8 cellular contexts compared by ENCODE assay signal in the genomic region with DNA sequence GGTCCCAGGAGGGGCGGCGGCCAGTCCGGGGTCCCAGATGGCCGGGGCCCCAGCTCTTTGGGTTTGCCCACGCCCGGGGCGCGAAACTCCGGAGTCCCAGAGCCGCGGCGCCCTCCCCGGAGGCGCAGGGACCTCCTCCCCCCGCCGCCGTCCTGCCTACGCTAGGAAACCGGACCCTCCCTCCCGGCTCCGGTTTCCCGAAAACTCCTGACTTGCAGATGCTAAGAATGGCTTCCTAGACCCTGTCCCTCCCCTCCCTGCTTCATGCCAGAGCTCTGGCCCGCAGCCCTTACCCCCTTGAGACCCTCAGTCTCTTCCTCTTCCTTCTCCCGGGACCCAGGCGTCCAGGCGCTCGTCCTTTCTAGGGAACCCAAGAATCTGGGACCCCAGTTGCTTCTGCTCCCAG. TPM values are rescaled to one million over a fixed set of nuclear protein-coding genes. Genes with fewer than 3 reads are reported as not detected.
DNase-seq lines count a peak whose midpoint lies in the region; ATAC-seq and TF ChIP-seq lines count a peak whose summit lies in the region.

No MANE protein-coding gene starts in this region.

- no peaks in the 10 kb centered on the region for H3K36me3 ChIP-seq in H7 (replicated peaks; ENCODE audit: control insufficient read depth, insufficient read depth, low read length)
- no peaks in the 10 kb centered on the region for H3K36me3 ChIP-seq in upper lobe of left lung

- DNase-seq in AG10803 (ENCODE audit: low read depth), result no peak
- DNase-seq in H7, result peak; percentile 88
- peak; percentile 84 for DNase-seq in left kidney (ENCODE audit: low read depth, low spot score)
- no peak for DNase-seq in upper lobe of left lung
- no peak for DNase-seq in DMS153 (lab: John Stamatoyannopoulos, UW)
- DNase-seq in amygdala (lab: John Stamatoyannopoulos, UW), result no peak
- no peak for DNase-seq in SK-N-DZ (ENCODE audit: low spot score)

- no peaks in the 10 kb centered on the region for H3K36me3 Mint-ChIP-seq in activated naive CD8-positive, alpha-beta T cell

- no peaks in the 10 kb centered on the region for H3K9me3 Mint-ChIP-seq in activated naive CD8-positive, alpha-beta T cell (ENCODE audit: low read depth)

- TF ChIP-seq CTCF in AG10803 (conservative IDR thresholded peaks at IDR 0.05; ENCODE audit: low read length) (no peak), upper lobe of left lung (IDR thresholded peaks at IDR 0.05) (no peak)

- peak overlapping the region; percentile 78 to 90 (median 85) for H3K27ac ChIP-seq in upper lobe of left lung

- no peak for TF ChIP-seq EP300 in upper lobe of left lung (IDR thresholded peaks at IDR 0.05)

- H3K4me1 ChIP-seq in upper lobe of left lung, result peaks cover 9 to 32% (median 24%) of the 10 kb centered on the region in 4 donors

- no peaks in the 10 kb centered on the region for H3K9me3 ChIP-seq in upper lobe of left lung

- H3K27ac Mint-ChIP-seq in activated naive CD8-positive, alpha-beta T cell, result no peak overlapping the region

- 2% methylated on average over 8 to 27 of the region's 27 CpGs for WGBS in upper lobe of left lung, 2 donors

- peak in 1 of 2 donors; percentile 6 for ATAC-seq in upper lobe of left lung (ENCODE audit: low FRiP score in 2 of 2)

- peaks cover 15% of the 10 kb centered on the region for H3K4me1 Mint-ChIP-seq in activated naive CD8-positive, alpha-beta T cell (ENCODE audit: low read depth)

- H3K4me3 Mint-ChIP-seq in activated naive CD8-positive, alpha-beta T cell, result peak overlapping the region; percentile 79

- H3K4me3 ChIP-seq in AG10803 (ENCODE audit: low read length), result peak overlapping the region; percentile 64
- H3K4me3 ChIP-seq in H7 (ENCODE audit: insufficient read depth, low read depth, low read length), result peak overlapping the region; percentile 73
- H3K4me3 ChIP-seq in upper lobe of left lung, result peak overlapping the region; percentile 48 to 79 (median 66)

- H3K27me3 ChIP-seq in H7 (ENCODE audit: control insufficient read depth, insufficient read depth, low read length) (peaks cover 21% of the 10 kb centered on the region), upper lobe of left lung (peaks cover 0 to 4% (median 0%) of the 10 kb centered on the region in 4 donors)

- H3K27me3 Mint-ChIP-seq in activated naive CD8-positive, alpha-beta T cell, result peaks cover 7% of the 10 kb centered on the region

- no peak for TF ChIP-seq POLR2A in upper lobe of left lung (IDR thresholded peaks at IDR 0.05)

RNA-seq across cellular contexts. Expression of a gene that starts 0.5 kb away (rescaled TPM):
- total RNA-seq in H7 (2014; rRNA removed; shearing (Covaris generic)), result 0.24 and 0.55 TPM in 2 replicates
- total RNA-seq in upper lobe of left lung, result under 1 TPM in 2 of 6 donors, not detected in 4; 0.09 to 0.17 TPM
- not detected in 2 replicates for polyA plus RNA-seq in SK-N-DZ (2014; cell fraction: cytosol; rRNA removed)
- not detected in 2 replicates for polyA plus RNA-seq in SK-N-DZ (2014; cell fraction: nucleus; rRNA removed)

RNA-seq across cellular contexts. Expression of a gene that starts 13.5 kb away (rescaled TPM):
- 0.81 and 8.8 TPM in 2 replicates for total RNA-seq in H7 (2014; rRNA removed; shearing (Covaris generic))
- 1 to 10 TPM in 1 of 6 donors, under 1 TPM in 3, not detected in 2; 0.13 to 2.1 (median 0.56) TPM for total RNA-seq in upper lobe of left lung
- polyA plus RNA-seq in SK-N-DZ (2014; cell fraction: cytosol; rRNA removed), result 2.7 TPM in 1 of 2 replicates, not detected in the other
- 0.20 and 0.77 TPM in 2 replicates for polyA plus RNA-seq in SK-N-DZ (2014; cell fraction: nucleus; rRNA removed)

RNA-seq across cellular contexts. Expression of a gene that starts 44.1 kb away (rescaled TPM):
- total RNA-seq in H7 (2014; rRNA removed; shearing (Covaris generic)), result 146 and 166 TPM in 2 replicates
- total RNA-seq in upper lobe of left lung, result 100 to 1,000 TPM in 4 of 6 donors, 10 to 100 TPM in 2; 83.8 to 155 (median 121) TPM
- polyA plus RNA-seq in SK-N-DZ (2014; cell fraction: cytosol; rRNA removed), result 114 and 132 TPM in 2 replicates
- 39.1 and 53.1 TPM in 2 replicates for polyA plus RNA-seq in SK-N-DZ (2014; cell fraction: nucleus; rRNA removed)

RNA-seq across cellular contexts. Expression of a gene that starts 44.4 kb away (rescaled TPM):
- total RNA-seq in H7 (2014; rRNA removed; shearing (Covaris generic)), result 4.5 and 8.1 TPM in 2 replicates
- total RNA-seq in upper lobe of left lung, result 10 to 100 TPM in 1 of 6 donors, 1 to 10 TPM in 4, not detected in 1; 2.4 to 10.1 (median 3.0) TPM
- polyA plus RNA-seq in SK-N-DZ (2014; cell fraction: cytosol; rRNA removed), result 0.54 TPM in 1 of 2 replicates, not detected in the other
- 0.52 and 2.2 TPM in 2 replicates for polyA plus RNA-seq in SK-N-DZ (2014; cell fraction: nucleus; rRNA removed)

RNA-seq across cellular contexts. Expression of a gene that starts 48.1 kb away (rescaled TPM):
- total RNA-seq in H7 (2014; rRNA removed; shearing (Covaris generic)), result 167 and 185 TPM in 2 replicates
- 10 to 100 TPM; 20.5 to 66.0 (median 44.0) TPM for total RNA-seq in upper lobe of left lung
- 65.9 and 70.0 TPM in 2 replicates for polyA plus RNA-seq in SK-N-DZ (2014; cell fraction: cytosol; rRNA removed)
- 216 and 252 TPM in 2 replicates for polyA plus RNA-seq in SK-N-DZ (2014; cell fraction: nucleus; rRNA removed)

Comparison
In these comparisons a context has a peak if more than half of its experiments do, and no peak if none do; other contexts are left out.
1. DNase-seq: peak in H7 (single experiment) and left kidney (single experiment); none in AG10803 (single experiment), upper lobe of left lung (0 of 2), DMS153 (single experiment), amygdala (0 of 56) and SK-N-DZ (single experiment).
2. Peak in every context shown above with its lines, with median percentiles within 50 percentile points of each other: H3K4me3 ChIP-seq.